9 cellular contexts compared by ENCODE assay signal in genomic region chr12:81809829-81810595, GRCh38. TPM values are rescaled to one million over a fixed set of nuclear protein-coding genes. Genes with fewer than 3 reads are reported as not detected.
DNase-seq lines count a peak whose midpoint lies in the region; ATAC-seq and TF ChIP-seq lines count a peak whose summit lies in the region.
"Had no signal": no experiment of that assay in that cellular context is flagged by ENCODE, and none has a peak within 500 bp of the region (broad histone marks: within the 10 kb centered on the region; RNA-seq: fewer than 3 reads in every experiment).

No MANE protein-coding gene starts in this region.

- no peak overlapping the region for H2BK15ac ChIP-seq in mesenchymal stem cell (ENCODE audit: low read depth, poor library complexity, severe bottlenecking)

- peak overlapping the region in 1 of 2 experiments; percentile 48 for H3K4me3 ChIP-seq in mesenchymal stem cell (ENCODE audit: insufficient read depth in 1 of 2, low read depth in 1 of 2, low read length in 2 of 2)

- WGBS in mesenchymal stem cell: 45% methylated on average over 2 of the region's 4 CpGs

- H3K23ac ChIP-seq in mesenchymal stem cell (ENCODE audit: low read length in 2 of 2): no peak overlapping the region

- no peaks in the 10 kb centered on the region for H3K36me3 Mint-ChIP-seq in CD4-positive, alpha-beta T cell (ENCODE audit: low read depth)
- H3K36me3 Mint-ChIP-seq in stimulated activated memory B cell treated with anti-CD40 and anti-IgM and Interleukin-4, amounts not matched to agents 10 μg/mL and 1 μg/mL and 100 μg/mL, for 72 hours: no peaks in the 10 kb centered on the region
- peaks cover 6% of the 10 kb centered on the region for H3K36me3 Mint-ChIP-seq in nephron progenitor cell (ENCODE audit: low read depth)

- H3K9me3 ChIP-seq in mesenchymal stem cell (ENCODE audit: control insufficient read depth, low read length): peaks cover 24% of the 10 kb centered on the region
- H3K9me3 ChIP-seq in CD4-positive, alpha-beta T cell (ENCODE audit: control insufficient read depth, low read length): no peaks in the 10 kb centered on the region

- no peak overlapping the region for H3K14ac ChIP-seq in mesenchymal stem cell (ENCODE audit: low read length in 2 of 2)

- H3K9ac ChIP-seq in mesenchymal stem cell (ENCODE audit: low read length): peak overlapping the region; percentile 21

- H3K4ac ChIP-seq in mesenchymal stem cell (ENCODE audit: low read depth in 1 of 2, low read length in 2 of 2): no peak overlapping the region

- TF ChIP-seq CTCF in CD4-positive, alpha-beta T cell (IDR thresholded peaks at IDR 0.05): no peak
- TF ChIP-seq CTCF in nephron progenitor cell (IDR thresholded peaks at IDR 0.05): no peak

- POLR2A ChIA-PET in CD4-positive, alpha-beta T cell (lab: Charles Lee): no interaction called here

- H3K4me1 ChIP-seq in mesenchymal stem cell (ENCODE audit: control insufficient read depth, insufficient read depth, low read depth, low read length): no peaks in the 10 kb centered on the region

- H3K27me3 Mint-ChIP-seq in CD4-positive, alpha-beta T cell: no peaks in the 10 kb centered on the region
- H3K27me3 Mint-ChIP-seq in stimulated activated memory B cell treated with anti-CD40 and anti-IgM and Interleukin-4, amounts not matched to agents 10 μg/mL and 1 μg/mL and 100 μg/mL, for 72 hours: no peaks in the 10 kb centered on the region
- no peaks in the 10 kb centered on the region for H3K27me3 Mint-ChIP-seq in nephron progenitor cell (ENCODE audit: low read depth, poor library complexity)

- H3K9me3 Mint-ChIP-seq in CD4-positive, alpha-beta T cell: no peaks in the 10 kb centered on the region
- peaks cover 9% of the 10 kb centered on the region for H3K9me3 Mint-ChIP-seq in stimulated activated memory B cell treated with anti-CD40 and anti-IgM and Interleukin-4, amounts not matched to agents 10 μg/mL and 1 μg/mL and 100 μg/mL, for 72 hours
- peaks cover 20% of the 10 kb centered on the region for H3K9me3 Mint-ChIP-seq in nephron progenitor cell

- H3K4me3 Mint-ChIP-seq in CD4-positive, alpha-beta T cell: no peak overlapping the region
- H3K4me3 Mint-ChIP-seq in stimulated activated memory B cell treated with anti-CD40 and anti-IgM and Interleukin-4, amounts not matched to agents 10 μg/mL and 1 μg/mL and 100 μg/mL, for 72 hours: no peak overlapping the region
- H3K4me3 Mint-ChIP-seq in nephron progenitor cell: no peak overlapping the region

- no peak overlapping the region for H3K27ac Mint-ChIP-seq in CD4-positive, alpha-beta T cell
- H3K27ac Mint-ChIP-seq in stimulated activated memory B cell treated with anti-CD40 and anti-IgM and Interleukin-4, amounts not matched to agents 10 μg/mL and 1 μg/mL and 100 μg/mL, for 72 hours: no peak overlapping the region
- H3K27ac Mint-ChIP-seq in nephron progenitor cell: no peak overlapping the region

- peak; percentile 30 for DNase-seq in HCEC 1CT
- DNase-seq in M059J (ENCODE audit: low read depth): peak; percentile 5
- DNase-seq in mesenchymal stem cell: peak; percentile 24
- no peak for DNase-seq in CD4-positive, alpha-beta T cell
- no peak for DNase-seq in nephron progenitor cell
- DNase-seq in dedifferentiated amniotic fluid mesenchymal stem cell (ENCODE audit: extremely low spot score): no peak

- no peak overlapping the region for H4K8ac ChIP-seq in mesenchymal stem cell (ENCODE audit: low read length)

- H2BK12ac ChIP-seq in mesenchymal stem cell (ENCODE audit: low read length in 2 of 2): no peak overlapping the region

- H3K36me3 ChIP-seq in mesenchymal stem cell (ENCODE audit: control insufficient read depth in 1 of 2, insufficient read depth in 2 of 2, low read depth in 1 of 2, low read length in 2 of 2): no peaks in the 10 kb centered on the region

- H3K79me1 ChIP-seq in mesenchymal stem cell (replicated peaks; ENCODE audit: low read length, poor library complexity, severe bottlenecking): no peaks in the 10 kb centered on the region

- no peak overlapping the region for H2AK5ac ChIP-seq in mesenchymal stem cell (ENCODE audit: low read length, severe bottlenecking)

- H2BK5ac ChIP-seq in mesenchymal stem cell (ENCODE audit: low read depth, low read length, poor library complexity, severe bottlenecking): no peak overlapping the region

- H2BK120ac ChIP-seq in mesenchymal stem cell (ENCODE audit: low read depth, low read length): no peak overlapping the region

- H4K91ac ChIP-seq in mesenchymal stem cell (ENCODE audit: low read length): no peak overlapping the region

- H3K27ac ChIP-seq in mesenchymal stem cell (ENCODE audit: low read length, poor library complexity, severe bottlenecking): no peak overlapping the region
- no peak overlapping the region for H3K27ac ChIP-seq in CD4-positive, alpha-beta T cell (ENCODE audit: low read depth, low read length)

- peaks cover 8% of the 10 kb centered on the region for H3K4me1 Mint-ChIP-seq in CD4-positive, alpha-beta T cell (ENCODE audit: low read depth)
- H3K4me1 Mint-ChIP-seq in stimulated activated memory B cell treated with anti-CD40 and anti-IgM and Interleukin-4, amounts not matched to agents 10 μg/mL and 1 μg/mL and 100 μg/mL, for 72 hours: no peaks in the 10 kb centered on the region
- peaks cover 23% of the 10 kb centered on the region for H3K4me1 Mint-ChIP-seq in nephron progenitor cell

- intact Hi-C loops in CD4-positive, alpha-beta T cell (cut with DNase I, micrococcal nuclease): no loop called here

- no peak overlapping the region for H2AFZ ChIP-seq in mesenchymal stem cell (ENCODE audit: low read depth, low read length)

- no peak overlapping the region for H3K4me2 ChIP-seq in mesenchymal stem cell (ENCODE audit: low read length, poor library complexity, severe bottlenecking)

- ATAC-seq in GM18873 (IDR thresholded peaks at IDR 0.05; ENCODE audit: low FRiP score, unreplicated experiment): peak; percentile 62
- no peak for ATAC-seq in CD4-positive, alpha-beta T cell (ENCODE audit: poor library complexity)
- no peak for ATAC-seq in stimulated activated memory B cell treated with anti-CD40 and anti-IgM and Interleukin-4, amounts not matched to agents 10 μg/mL and 1 μg/mL and 100 μg/mL, for 72 hours

- CTCF ChIA-PET in CD4-positive, alpha-beta T cell (lab: Charles Lee): no interaction called here

- no peaks in the 10 kb centered on the region for H3K27me3 ChIP-seq in mesenchymal stem cell (ENCODE audit: control insufficient read depth in 1 of 2, insufficient read depth in 1 of 2, low read length in 2 of 2)
- no peaks in the 10 kb centered on the region for H3K27me3 ChIP-seq in CD4-positive, alpha-beta T cell (ENCODE audit: control insufficient read depth, insufficient read depth, low read length)

- no peak overlapping the region for H3K18ac ChIP-seq in mesenchymal stem cell (ENCODE audit: low read depth in 1 of 2, low read length in 2 of 2)

RNA-seq across cellular contexts. Expression of gene PPFIA2, which starts 50.9 kb away (rescaled TPM):
- total RNA-seq in M059J (2014; rRNA removed; shearing (Covaris generic)): not detected in 2 replicates
- 0.10 TPM for polyA plus RNA-seq in mesenchymal stem cell (2013, experiment 1 of 2)
- polyA plus RNA-seq in mesenchymal stem cell (2013, experiment 2 of 2): 0.11 TPM
- not detected for total RNA-seq in CD4-positive, alpha-beta T cell
- polyA plus RNA-seq: keratinocyte had no signal

Comparison
In these comparisons a context has a peak if more than half of its experiments do, and no peak if none do; other contexts are left out.
1. DNase-seq: peak in HCEC 1CT (single experiment), M059J (single experiment) and mesenchymal stem cell (single experiment); none in CD4-positive, alpha-beta T cell (0 of 10), nephron progenitor cell (single experiment) and dedifferentiated amniotic fluid mesenchymal stem cell (single experiment).